In genomic region chr9:113979713-113980086, GRCh38 we compare ENCODE assay signal across 1 cellular context.
TF ChIP-seq lines count a peak whose summit lies in the region.

No MANE protein-coding gene starts in this region.

TF ChIP-seq in IMR-90, 13 proteins besides CTCF, POLR2A, EP300 and RAD21 (continued from another document):
- no peak for TF ChIP-seq ELK1 (IDR thresholded peaks at IDR 0.05; ENCODE audit: borderline replicate concordance, low read depth, low read length)
- no peak for TF ChIP-seq USF2 (IDR thresholded peaks at IDR 0.05; ENCODE audit: low read depth, low read length)
- no peak for TF ChIP-seq SMC3 (IDR thresholded peaks at IDR 0.05; ENCODE audit: low read depth, low read length)
- no peak for TF ChIP-seq RCOR1 (IDR thresholded peaks at IDR 0.05; ENCODE audit: insufficient replicate concordance, low read length)
- no peak for TF ChIP-seq RFX5 (IDR thresholded peaks at IDR 0.05; ENCODE audit: low read depth, low read length)
- no peak for TF ChIP-seq FOS (IDR thresholded peaks at IDR 0.05; ENCODE audit: low read depth, low read length)
- TF ChIP-seq MAFK (IDR thresholded peaks at IDR 0.05; ENCODE audit: low read depth, low read length): no peak
